ENCODE assay signal across 9 cellular contexts in the genomic region with DNA sequence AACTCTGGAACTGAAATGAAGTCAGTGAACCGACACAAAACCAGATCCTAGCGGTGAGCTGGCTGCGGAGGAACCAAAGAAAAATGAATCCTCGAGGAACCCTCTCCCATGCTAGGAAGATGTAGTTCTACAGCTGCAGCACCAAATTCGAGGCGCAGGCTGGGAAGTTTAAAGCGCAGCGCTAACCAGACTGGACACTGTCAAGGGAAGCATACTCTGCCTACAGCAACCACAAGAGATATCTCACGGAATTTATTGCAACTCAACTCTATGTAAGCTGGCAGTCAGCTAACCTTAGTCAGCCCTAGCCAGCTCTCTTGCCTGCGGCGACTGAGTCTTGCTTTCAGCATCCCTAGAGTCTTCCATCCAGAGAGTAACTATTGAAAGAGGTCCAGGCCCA. TPM values are rescaled to one million over a fixed set of nuclear protein-coding genes. Genes with fewer than 3 reads are reported as not detected.
DNase-seq lines count a peak whose midpoint lies in the region; ATAC-seq and TF ChIP-seq lines count a peak whose summit lies in the region.
"Had no signal": no experiment of that assay in that cellular context is flagged by ENCODE, and none has a peak within 500 bp of the region (broad histone marks: within the 10 kb centered on the region; RNA-seq: fewer than 3 reads in every experiment).

No MANE protein-coding gene starts in this region.

- H3K36me3 Mint-ChIP-seq in nephron (ENCODE audit: low read depth): no peaks in the 10 kb centered on the region

- TF ChIP-seq CTCF in AG04449 (IDR thresholded peaks at IDR 0.05; ENCODE audit: insufficient read depth, low read length, missing control alignments) (no peak), Panc1 (IDR thresholded peaks at IDR 0.05) (no peak), epithelial cell of proximal tubule (conservative IDR thresholded peaks at IDR 0.05; ENCODE audit: low read depth, low read length) (no peak), nephron (IDR thresholded peaks at IDR 0.05; ENCODE audit: unreplicated experiment in 3 of 3) (no peak)

- H3K4me3 ChIP-seq in AG04449 (ENCODE audit: low read depth, low read length) (peak overlapping the region; percentile 66), Panc1 (ENCODE audit: low read depth in 2 of 2, low read length in 2 of 2) (peak overlapping the region; percentile 61 to 98), epithelial cell of proximal tubule (ENCODE audit: low read depth, low read length) (peak overlapping the region; percentile 92)

- H3K9me3 Mint-ChIP-seq in nephron: peaks cover 2% of the 10 kb centered on the region

- peak overlapping the region in 2 of 3 experiments; percentile 13 to 54 for H3K27ac Mint-ChIP-seq in nephron

- no peaks in the 10 kb centered on the region for H3K9me3 ChIP-seq in Panc1 (ENCODE audit: control insufficient read depth, insufficient read depth, low read depth, low read length)

- in situ Hi-C loops in Panc1 (cut with HindIII; ENCODE audit: low pct_unique_long_range_greater_than_20kb, low sequenced_read_pairs): no loop called here

- H3K4me3 Mint-ChIP-seq in nephron: peak overlapping the region; percentile 83 to 90 (median 87)

- peaks cover 52% of the 10 kb centered on the region for H3K27me3 Mint-ChIP-seq in nephron (ENCODE audit: low read depth)

- peaks cover 14% of the 10 kb centered on the region for H3K4me1 ChIP-seq in Panc1 (ENCODE audit: control insufficient read depth, insufficient read depth, low read length)

- H3K27me3 ChIP-seq in Panc1 (ENCODE audit: control insufficient read depth, insufficient read depth, low read length): no peaks in the 10 kb centered on the region; the same call in 1 of the 2 replicates

- no peaks in the 10 kb centered on the region for H3K36me3 ChIP-seq in Panc1 (ENCODE audit: control insufficient read depth, insufficient read depth, low read length)

- CTCF ChIA-PET in AG04449 (lab: Yijun Ruan, JAX) (interaction anchor here (0.9 to 4.6 kb wide), 10 partner anchors 9 to 1533 kb away, joined by 3 to 45 read pairs (median 10); no protein-coding TSS in a partner anchor), Panc1 (lab: Charles Lee) (no interaction called here)

- DNase-seq in AG04449 (ENCODE audit: low read depth, low spot score) (no peak), Panc1 (ENCODE audit: low read depth, low spot score) (no peak), epithelial cell of proximal tubule (ENCODE audit: low read depth) (no peak), NOMO-1 (lab: John Stamatoyannopoulos, UW; ENCODE audit: unreplicated experiment in 2 of 2) (no peak), activated gamma-delta T cell treated with Interleukin-2 at 50 U/mL for 16 hours (no peak), T1000 (lab: John Stamatoyannopoulos, UW) (no peak)
- DNase-seq: DMS153 had no signal

- no TSS peak for BruUV-seq in Panc1 (replicated peaks; lab: Mats Ljungman, UMichigan)

- H3K4me1 Mint-ChIP-seq in nephron: peaks cover 16% of the 10 kb centered on the region

- POLR2A ChIA-PET in AG04449 (lab: Yijun Ruan, JAX): interaction anchor here (0.6 kb wide), 1 partner anchor 561 kb away, joined by 3 read pairs; no protein-coding TSS in a partner anchor
- POLR2A ChIA-PET in Panc1 (lab: Charles Lee): interaction anchor here (0.5 kb wide), 1 partner anchor 1403 kb away, joined by 3 read pairs; no protein-coding TSS in a partner anchor

- H3K27ac ChIP-seq in Panc1 (ENCODE audit: low read length): peak overlapping the region; percentile 82

- intact Hi-C loops in Panc1 (cut with micrococcal nuclease; ENCODE audit: unreplicated experiment): no loop called here

- ATAC-seq in Panc1: no peak
- ATAC-seq in HG03378 (IDR thresholded peaks at IDR 0.05; ENCODE audit: unreplicated experiment): no peak

RNA-seq across cellular contexts. Expression of a gene that starts 3.7 kb away (rescaled TPM):
- total RNA-seq in Panc1 (2021; ENCODE audit: unreplicated experiment) (14.0 TPM), epithelial cell of proximal tubule (0.43 TPM in 1 of 2 replicates, not detected in the other)
- polyA plus RNA-seq in Panc1 (2012; ENCODE audit: insufficient read length): 12.3 TPM

Comparison
In these comparisons a context has a peak if more than half of its experiments do, and no peak if none do; other contexts are left out.
1. RNA of a gene that starts 3.7 kb away (total RNA-seq): 14.0 TPM in Panc1 (single experiment); 0.43 TPM in epithelial cell of proximal tubule; every median in the first group is over 10 times any median in the second.
2. Peak in every context shown above with its lines, with median percentiles within 50 percentile points of each other: H3K4me3 ChIP-seq.